In genomic region chr5:159031513-159031912, GRCh38 we compare ENCODE assay signal across 11 cellular contexts.
DNase-seq lines count a peak whose midpoint lies in the region; ATAC-seq and TF ChIP-seq lines count a peak whose summit lies in the region.
"Had no signal": no experiment of that assay in that cellular context is flagged by ENCODE, and none has a peak within 500 bp of the region (broad histone marks: within the 10 kb centered on the region; RNA-seq: fewer than 3 reads in every experiment).

No MANE protein-coding gene starts in this region.

- H3K9me3 Mint-ChIP-seq in activated B cell treated with CpG ODN at 0.5 μM for 24 hours (peaks cover 3% of the 10 kb centered on the region), neural progenitor cell (peaks cover 4% of the 10 kb centered on the region)

- POLR2A ChIA-PET in activated B cell treated with CpG ODN at 0.5 μM for 24 hours (lab: Charles Lee): interaction anchor here (0.6 kb wide), 1 partner anchor 107 kb away, joined by 3 read pairs; no protein-coding TSS in a partner anchor

- H3K36me3 Mint-ChIP-seq in activated B cell treated with CpG ODN at 0.5 μM for 24 hours (ENCODE audit: low read depth) (peaks cover 63% of the 10 kb centered on the region), neural progenitor cell (peaks cover 5% of the 10 kb centered on the region), T-helper 17 cell (ENCODE audit: low read depth) (peaks cover 12% of the 10 kb centered on the region)
- H3K36me3 Mint-ChIP-seq: CD8-positive, alpha-beta memory T cell had no signal

- peaks cover 56% of the 10 kb centered on the region for H3K4me1 ChIP-seq in neural progenitor cell

- no peaks in the 10 kb centered on the region for H3K79me2 ChIP-seq in neural progenitor cell (ENCODE audit: low read depth)

- CTCF ChIA-PET in activated B cell treated with CpG ODN at 0.5 μM for 24 hours (lab: Charles Lee): no interaction called here

- H3K27ac ChIP-seq in neural progenitor cell: no peak overlapping the region

- no peak for TF ChIP-seq CTCF in activated B cell treated with CpG ODN at 0.5 μM for 24 hours (IDR thresholded peaks at IDR 0.05)
- TF ChIP-seq CTCF in neural progenitor cell (IDR thresholded peaks at IDR 0.05): no peak

- H3K27ac Mint-ChIP-seq in activated B cell treated with CpG ODN at 0.5 μM for 24 hours (peak overlapping the region; percentile 73), neural progenitor cell (peak overlapping the region; percentile 90), T-helper 17 cell (no peak overlapping the region)
- H3K27ac Mint-ChIP-seq: CD8-positive, alpha-beta memory T cell had no signal

- peak; percentile 61 for ATAC-seq in GM18499 (IDR thresholded peaks at IDR 0.05; ENCODE audit: insufficient read depth, unreplicated experiment)
- ATAC-seq in HG02588 (IDR thresholded peaks at IDR 0.05; ENCODE audit: unreplicated experiment): peak; percentile 51
- peak; percentile 57 for ATAC-seq in activated B cell treated with CpG ODN at 0.5 μM for 24 hours (ENCODE audit: low read depth)
- ATAC-seq in T-helper 17 cell: no peak

- no peaks in the 10 kb centered on the region for H3K36me3 ChIP-seq in neural progenitor cell

- peaks cover 11% of the 10 kb centered on the region for H3F3A ChIP-seq in neural progenitor cell (ENCODE audit: low read depth)

- no peak overlapping the region for H2AFZ ChIP-seq in neural progenitor cell (replicated peaks)

- H3K4me1 Mint-ChIP-seq in activated B cell treated with CpG ODN at 0.5 μM for 24 hours (peaks cover 85% of the 10 kb centered on the region), neural progenitor cell (peaks cover 74% of the 10 kb centered on the region), T-helper 17 cell (peaks cover 2% of the 10 kb centered on the region)
- H3K4me1 Mint-ChIP-seq: CD8-positive, alpha-beta memory T cell had no signal

- H3K9ac ChIP-seq in neural progenitor cell: no peak overlapping the region

- intact Hi-C loops in activated B cell treated with CpG ODN at 0.5 μM for 24 hours (cut with micrococcal nuclease): no loop called here
- intact Hi-C loops in posterior cingulate gyrus (cut with DNase I): no loop called here
- intact Hi-C loops in head of caudate nucleus (cut with DNase I): no loop called here

- H3K27me3 Mint-ChIP-seq in activated B cell treated with CpG ODN at 0.5 μM for 24 hours (no peaks in the 10 kb centered on the region), neural progenitor cell (ENCODE audit: insufficient read depth, low read depth) (peaks cover 2% of the 10 kb centered on the region), T-helper 17 cell (peaks cover 46% of the 10 kb centered on the region)

- DNase-seq in activated B cell treated with CpG ODN at 0.5 μM for 24 hours (no peak), neural progenitor cell (ENCODE audit: low spot score) (peak; percentile 31), posterior cingulate gyrus (no peak), head of caudate nucleus (no peak), T-helper 17 cell (no peak), NCI-H2196 treated with DMSO at 0.1 percent for 48 hours (lab: John Stamatoyannopoulos, UW; ENCODE audit: unreplicated experiment) (no peak)
- DNase-seq: CD8-positive, alpha-beta memory T cell; Karpas-422 had no signal

- H4K20me1 ChIP-seq in neural progenitor cell (ENCODE audit: low read depth): no peaks in the 10 kb centered on the region

- no peaks in the 10 kb centered on the region for H3K27me3 ChIP-seq in neural progenitor cell

- H3K9me3 ChIP-seq in neural progenitor cell (ENCODE audit: low read depth): no peaks in the 10 kb centered on the region
- no peaks in the 10 kb centered on the region for H3K9me3 ChIP-seq in T-helper 17 cell (ENCODE audit: control insufficient read depth, low read length, poor library complexity, severe bottlenecking)

- no peak overlapping the region for H3K4me2 ChIP-seq in neural progenitor cell

- H3K4me3 ChIP-seq in neural progenitor cell: no peak overlapping the region
- H3K4me3 ChIP-seq: lung had no signal

- peak overlapping the region; percentile 70 for H3K4me3 Mint-ChIP-seq in activated B cell treated with CpG ODN at 0.5 μM for 24 hours
- peak overlapping the region; percentile 38 for H3K4me3 Mint-ChIP-seq in neural progenitor cell
- no peak overlapping the region for H3K4me3 Mint-ChIP-seq in T-helper 17 cell
- H3K4me3 Mint-ChIP-seq: CD8-positive, alpha-beta memory T cell had no signal
